ENCODE assay signal across 23 cellular contexts in genomic region chr20:5349448-5349847, GRCh38. TPM values are rescaled to one million over a fixed set of nuclear protein-coding genes. Genes with fewer than 3 reads are reported as not detected.
"Had no signal": no experiment of that assay in that cellular context is flagged by ENCODE, and none has a peak within 500 bp of the region (broad histone marks: within the 10 kb centered on the region; RNA-seq: fewer than 3 reads in every experiment).

No MANE protein-coding gene starts in this region.

- H3K36me3 ChIP-seq: prostate gland had no signal

- H3K9me3 Mint-ChIP-seq: activated T-helper 17 cell treated with anti-CD3 and anti-CD28 coated beads, Interleukin-2, amount 50 U/mL, for 72 hours; nephron had no signal

- DNase-seq: activated naive CD4-positive, alpha-beta T cell treated with Interleukin-2 at 50 U/mL for 16 hours; activated T-cell treated with anti-CD3 and anti-CD28 coated beads for 4 hours; aorta; dorsolateral prefrontal cortex; endodermal cell; hippocampal formation; left ventricle myocardium superior; mesenchymal stem cell; right cardiac atrium; small intestine; stimulated activated CD4-positive, alpha-beta T cell treated with anti-CD3 and anti-CD28 coated beads, Interleukin-4, amount 100 ng/mL, for 4 hours; stimulated activated CD8-positive, alpha-beta memory T cell treated with anti-CD3 and anti-CD28 coated beads, Interleukin-4, amount 100 ng/mL, for 48 hours; stimulated activated naive CD4-positive, alpha-beta T cell treated with Interleukin-2 at 50 U/mL for 16 hours; T-helper 9 cell; trophoblast cell had no signal

- H3K27ac Mint-ChIP-seq: activated T-helper 17 cell treated with anti-CD3 and anti-CD28 coated beads, Interleukin-2, amount 50 U/mL, for 72 hours; endodermal cell; nephron had no signal

- H3K4me3 ChIP-seq: dorsolateral prefrontal cortex, prostate gland had no signal

- H3K27ac ChIP-seq: dorsolateral prefrontal cortex, prostate gland had no signal

- H3K4me3 Mint-ChIP-seq: activated T-helper 17 cell treated with anti-CD3 and anti-CD28 coated beads, Interleukin-2, amount 50 U/mL, for 72 hours; endodermal cell; nephron had no signal

- H3K9me3 ChIP-seq: prostate gland had no signal

- ATAC-seq: activated T-helper 17 cell treated with anti-CD3 and anti-CD28 coated beads, Interleukin-2, amount 50 U/mL, for 72 hours; esophagus mucosa; left ventricle myocardium superior; right cardiac atrium had no signal

- H3K4me1 ChIP-seq: prostate gland had no signal

- H3K4me1 Mint-ChIP-seq: activated T-helper 17 cell treated with anti-CD3 and anti-CD28 coated beads, Interleukin-2, amount 50 U/mL, for 72 hours; endodermal cell; nephron had no signal

RNA-seq across cellular contexts. Expression of gene PROKR2, which starts 32.7 kb away (rescaled TPM):
- total RNA-seq: activated T-helper 17 cell treated with anti-CD3 and anti-CD28 coated beads, Interleukin-2, amount 50 U/mL, for 72 hours; aorta; chondrocyte; endodermal cell; esophagus mucosa; fibroblast of villous mesenchyme; kidney epithelial cell; left ventricle myocardium superior; omental fat pad; prostate gland; right cardiac atrium had no signal
- polyA plus RNA-seq: aorta, right cardiac atrium, small intestine had no signal
